In the genomic region with DNA sequence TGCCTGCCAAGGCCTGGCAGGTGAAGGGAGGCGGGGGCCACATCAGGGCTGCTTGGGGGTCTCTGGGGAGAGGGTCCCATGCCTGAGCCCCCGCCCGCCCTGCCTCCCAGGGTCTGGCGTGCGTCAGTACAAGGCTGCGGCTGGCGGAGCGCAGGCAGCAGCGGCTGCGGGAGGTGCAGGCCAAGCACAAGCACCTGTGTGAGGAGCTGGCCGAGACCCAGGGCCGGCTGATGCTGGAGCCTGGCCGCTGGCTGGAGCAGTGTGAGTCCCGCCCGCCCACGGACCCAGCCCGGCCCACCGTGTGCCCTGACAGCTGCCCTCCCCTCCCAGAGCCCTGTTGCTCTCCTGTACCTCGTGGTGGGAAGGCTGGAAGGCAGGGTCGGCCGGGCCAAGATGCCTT, we compare ENCODE assay signal across 15 cellular contexts. TPM values are rescaled to one million over a fixed set of nuclear protein-coding genes. Genes with fewer than 3 reads are reported as not detected.
DNase-seq lines count a peak whose midpoint lies in the region; ATAC-seq and TF ChIP-seq lines count a peak whose summit lies in the region.
"Had no signal": no experiment of that assay in that cellular context is flagged by ENCODE, and none has a peak within 500 bp of the region (broad histone marks: within the 10 kb centered on the region; RNA-seq: fewer than 3 reads in every experiment).

No MANE protein-coding gene starts in this region.

- no peaks in the 10 kb centered on the region for H3K9me3 ChIP-seq in HEK293 (ENCODE audit: control insufficient read depth, insufficient read depth, low read depth, low read length)
- H3K9me3 ChIP-seq: Caco-2 had no signal

- H3K27me3 ChIP-seq in GM23338 (ENCODE audit: insufficient read depth): no peaks in the 10 kb centered on the region

- H3K36me3 Mint-ChIP-seq in GM23338 (ENCODE audit: low read depth): 0 out of 3 replicates have a peak, but pooled peaks cover 2% of the 10 kb centered on the region
- H3K36me3 Mint-ChIP-seq: CD4-positive, CD25-positive, alpha-beta regulatory T cell; CD8-positive, alpha-beta T cell had no signal

- H3K36me3 ChIP-seq in GM23338 (ENCODE audit: insufficient read depth) (no peaks in the 10 kb centered on the region), HEK293 (ENCODE audit: control insufficient read depth in 2 of 2, insufficient read depth in 1 of 2, low read length in 2 of 2) (peaks cover 0 to 26% of the 10 kb centered on the region in 2 experiments; a peak in 1 of 3 replicates)

- no peak overlapping the region for H2AFZ ChIP-seq in GM23338

- no peaks in the 10 kb centered on the region for H3K4me1 ChIP-seq in GM23338 (ENCODE audit: insufficient read depth)
- no peaks in the 10 kb centered on the region for H3K4me1 ChIP-seq in HEK293 (ENCODE audit: control insufficient read depth, insufficient read depth, low read length)
- H3K4me1 ChIP-seq: Caco-2 had no signal

- H3K27ac Mint-ChIP-seq in GM23338: no peak overlapping the region
- H3K27ac Mint-ChIP-seq: CD4-positive, CD25-positive, alpha-beta regulatory T cell; CD8-positive, alpha-beta T cell had no signal

- no peak overlapping the region for H3K27ac ChIP-seq in GM23338 (ENCODE audit: low read depth)
- H3K27ac ChIP-seq in HEK293 (ENCODE audit: extremely low read depth, low read depth, low read length): no peak overlapping the region

- H3K9me2 ChIP-seq in GM23338 (ENCODE audit: insufficient read depth): no peaks in the 10 kb centered on the region

- DNase-seq in GM23338 (ENCODE audit: low spot score) (no peak), epidermal melanocyte (ENCODE audit: insufficient read length, low spot score) (peak; percentile 12), GM19238 (ENCODE audit: insufficient read length, low spot score) (no peak)
- DNase-seq: C1 segment of cervical spinal cord; Caco-2; CD4-positive, CD25-positive, alpha-beta regulatory T cell; CD8-positive, alpha-beta T cell; DMS53; DMS79 treated with DMSO at 0.1 percent for 48 hours; GF-D8; H7; HCEC 1CT had no signal

- H4K20me1 ChIP-seq in GM23338 (replicated peaks; ENCODE audit: insufficient read depth): no peaks in the 10 kb centered on the region

- no peaks in the 10 kb centered on the region for H3K9me3 Mint-ChIP-seq in GM23338
- H3K9me3 Mint-ChIP-seq: CD4-positive, CD25-positive, alpha-beta regulatory T cell; CD8-positive, alpha-beta T cell had no signal

- TF ChIP-seq CTCF in GM23338 (conservative IDR thresholded peaks at IDR 0.05; ENCODE audit: low read depth in 2 of 2): no peak
- no peak for TF ChIP-seq CTCF in HEK293 (tag by site-specific recombination; IDR thresholded peaks at IDR 0.05)

- CTCF ChIA-PET in HEK293 (lab: Yijun Ruan, JAX): no interaction called here

- H3K4me1 Mint-ChIP-seq in GM23338: no peaks in the 10 kb centered on the region
- H3K4me1 Mint-ChIP-seq: CD4-positive, CD25-positive, alpha-beta regulatory T cell had no signal

- H3K4me3 ChIP-seq in GM23338: no peak overlapping the region
- no peak overlapping the region for H3K4me3 ChIP-seq in HEK293 (ENCODE audit: low read depth, low read length)

- ATAC-seq in GM23338: peak; percentile 11
- ATAC-seq in GM18870 (IDR thresholded peaks at IDR 0.05; ENCODE audit: unreplicated experiment): no peak
- no peak for ATAC-seq in GM19397 (IDR thresholded peaks at IDR 0.05; ENCODE audit: unreplicated experiment)
- ATAC-seq: CD8-positive, alpha-beta T cell had no signal

- H3F3A ChIP-seq in GM23338 (replicated peaks; ENCODE audit: low read depth): no peaks in the 10 kb centered on the region

- H3K4me2 ChIP-seq in GM23338: no peak overlapping the region

- H3K79me2 ChIP-seq in GM23338 (replicated peaks; ENCODE audit: insufficient read depth): no peaks in the 10 kb centered on the region

- no peak overlapping the region for H3K4me3 Mint-ChIP-seq in GM23338
- H3K4me3 Mint-ChIP-seq: CD4-positive, CD25-positive, alpha-beta regulatory T cell; CD8-positive, alpha-beta T cell had no signal

- peaks cover 6% of the 10 kb centered on the region for H3K27me3 Mint-ChIP-seq in GM23338 (ENCODE audit: insufficient read depth, low read depth, poor library complexity)
- H3K27me3 Mint-ChIP-seq: CD4-positive, CD25-positive, alpha-beta regulatory T cell had no signal

- POLR2A ChIA-PET in HEK293 (lab: Yijun Ruan, JAX): no interaction called here

TF ChIP-seq in GM23338, 12 proteins besides CTCF, POLR2A, EP300 and RAD21 (continues in another document):
- TF ChIP-seq ZNF331 (CRISPR knock-in tag; IDR thresholded peaks at IDR 0.05; ENCODE audit: low read depth) (no peak), EZH2phosphoT487 (IDR thresholded peaks at IDR 0.05; ENCODE audit: unreplicated experiment) (no peak), JUNB (IDR thresholded peaks at IDR 0.05; ENCODE audit: unreplicated experiment) (no peak), EZH2 (IDR thresholded peaks at IDR 0.05; ENCODE audit: low read depth, unreplicated experiment) (no peak), ZNF114 (CRISPR knock-in tag; IDR thresholded peaks at IDR 0.05) (no peak)
- TF ChIP-seq, protein P1, sequence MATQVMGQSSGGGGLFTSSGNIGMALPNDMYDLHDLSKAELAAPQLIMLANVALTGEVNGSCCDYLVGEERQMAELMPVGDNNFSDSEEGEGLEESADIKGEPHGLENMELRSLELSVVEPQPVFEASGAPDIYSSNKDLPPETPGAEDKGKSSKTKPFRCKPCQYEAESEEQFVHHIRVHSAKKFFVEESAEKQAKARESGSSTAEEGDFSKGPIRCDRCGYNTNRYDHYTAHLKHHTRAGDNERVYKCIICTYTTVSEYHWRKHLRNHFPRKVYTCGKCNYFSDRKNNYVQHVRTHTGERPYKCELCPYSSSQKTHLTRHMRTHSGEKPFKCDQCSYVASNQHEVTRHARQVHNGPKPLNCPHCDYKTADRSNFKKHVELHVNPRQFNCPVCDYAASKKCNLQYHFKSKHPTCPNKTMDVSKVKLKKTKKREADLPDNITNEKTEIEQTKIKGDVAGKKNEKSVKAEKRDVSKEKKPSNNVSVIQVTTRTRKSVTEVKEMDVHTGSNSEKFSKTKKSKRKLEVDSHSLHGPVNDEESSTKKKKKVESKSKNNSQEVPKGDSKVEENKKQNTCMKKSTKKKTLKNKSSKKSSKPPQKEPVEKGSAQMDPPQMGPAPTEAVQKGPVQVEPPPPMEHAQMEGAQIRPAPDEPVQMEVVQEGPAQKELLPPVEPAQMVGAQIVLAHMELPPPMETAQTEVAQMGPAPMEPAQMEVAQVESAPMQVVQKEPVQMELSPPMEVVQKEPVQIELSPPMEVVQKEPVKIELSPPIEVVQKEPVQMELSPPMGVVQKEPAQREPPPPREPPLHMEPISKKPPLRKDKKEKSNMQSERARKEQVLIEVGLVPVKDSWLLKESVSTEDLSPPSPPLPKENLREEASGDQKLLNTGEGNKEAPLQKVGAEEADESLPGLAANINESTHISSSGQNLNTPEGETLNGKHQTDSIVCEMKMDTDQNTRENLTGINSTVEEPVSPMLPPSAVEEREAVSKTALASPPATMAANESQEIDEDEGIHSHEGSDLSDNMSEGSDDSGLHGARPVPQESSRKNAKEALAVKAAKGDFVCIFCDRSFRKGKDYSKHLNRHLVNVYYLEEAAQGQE (IDR thresholded peaks at IDR 0.05; ENCODE audit: unreplicated experiment): no peak

TF ChIP-seq in HEK293, 187 proteins besides CTCF, POLR2A, EP300 and RAD21:
- no peak for TF ChIP-seq ZNF239 (tag by site-specific recombination; IDR thresholded peaks at IDR 0.05)
- 0 out of 2 replicates have a peak, but pooled peaks have one; percentile 7 for TF ChIP-seq SP2 (tag by site-specific recombination; IDR thresholded peaks at IDR 0.05)

RNA-seq across cellular contexts. Expression of a gene that starts 40.7 kb away (rescaled TPM):
- total RNA-seq in GM23338 (2014; rRNA removed; shearing (Covaris generic)): 82.9 and 103 TPM in 2 replicates
- polyA plus RNA-seq in GM23338 (2016; fragmentation: Nextera tagmentation; extraction: Ambion mirVana): 5.6 and 6.4 TPM in 2 replicates
- polyA plus RNA-seq: CD4-positive, CD25-positive, alpha-beta regulatory T cell had no signal
